In the genomic region with DNA sequence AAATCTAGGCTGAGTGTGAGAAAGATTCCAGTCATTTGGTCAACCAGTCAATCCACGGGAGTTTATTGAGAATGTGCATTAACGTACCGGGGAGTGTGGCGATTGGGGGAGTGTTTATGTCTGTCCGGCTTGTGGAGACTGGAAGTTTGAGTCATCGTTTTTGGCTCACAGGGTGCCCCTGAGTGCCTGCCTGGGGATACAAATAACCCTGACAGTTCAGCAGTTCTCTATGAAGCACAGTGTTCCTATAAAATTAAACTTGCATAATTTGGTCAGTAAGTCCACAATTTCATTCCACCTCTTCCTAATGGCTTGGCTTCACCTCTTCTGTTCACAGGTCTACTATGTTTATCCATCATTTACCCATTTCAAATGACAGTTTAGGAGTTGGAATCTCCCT, we compare ENCODE assay signal across 22 cellular contexts.
DNase-seq lines count a peak whose midpoint lies in the region; ATAC-seq, FAIRE-seq and TF ChIP-seq lines count a peak whose summit lies in the region.
"Had no signal": no experiment of that assay in that cellular context is flagged by ENCODE, and none has a peak within 500 bp of the region (broad histone marks: within the 10 kb centered on the region; RNA-seq: fewer than 3 reads in every experiment).

No MANE protein-coding gene starts in this region.

- intact Hi-C loops in thyroid gland (cut with DNase I), result no loop called here

- POLR2A ChIA-PET in RWPE1 (lab: Yijun Ruan, JAX; ENCODE audit: low non-redundant PET), result no interaction called here

- no peaks in the 10 kb centered on the region for H3K4me1 Mint-ChIP-seq in immature natural killer cell
- H3K4me1 Mint-ChIP-seq: activated T-helper 17 cell treated with anti-CD3 and anti-CD28 coated beads, Interleukin-2, amount 50 U/mL, for 72 hours; central memory CD8-positive, alpha-beta T cell had no signal

- H3K27ac Mint-ChIP-seq in immature natural killer cell, result no peak overlapping the region
- H3K27ac Mint-ChIP-seq: activated naive CD8-positive, alpha-beta T cell treated with anti-CD3 and anti-CD28 coated beads, Interleukin-2, amount 50 U/mL, for 24 hours; activated T-helper 17 cell treated with anti-CD3 and anti-CD28 coated beads, Interleukin-2, amount 50 U/mL, for 72 hours; effector memory CD8-positive, alpha-beta T cell; stimulated activated naive CD8-positive, alpha-beta T cell treated with anti-CD3 and anti-CD28 coated beads, Interleukin-15, Interleukin-2, amounts not matched to agents 100 ng/mL and 50 ng/mL, for 24 hours had no signal

- H3K9me3 ChIP-seq in thyroid gland, result no peaks in the 10 kb centered on the region
- H3K9me3 ChIP-seq: BE2C, Caco-2, upper lobe of right lung had no signal

- TF ChIP-seq POLR2A in thyroid gland (IDR thresholded peaks at IDR 0.05), result no peak

- H3K27ac ChIP-seq in RWPE1, result no peak overlapping the region
- no peak overlapping the region for H3K27ac ChIP-seq in thyroid gland
- H3K27ac ChIP-seq: upper lobe of right lung had no signal

- no peaks in the 10 kb centered on the region for H3K36me3 ChIP-seq in thyroid gland
- H3K36me3 ChIP-seq: BE2C, upper lobe of right lung had no signal

- H3K36me3 Mint-ChIP-seq in immature natural killer cell, result no peaks in the 10 kb centered on the region

- H3K27me3 ChIP-seq in thyroid gland, result no peaks in the 10 kb centered on the region
- H3K27me3 ChIP-seq: BE2C, upper lobe of right lung had no signal

- no peaks in the 10 kb centered on the region for H3K9me3 Mint-ChIP-seq in immature natural killer cell
- H3K9me3 Mint-ChIP-seq: activated naive CD8-positive, alpha-beta T cell treated with anti-CD3 and anti-CD28 coated beads, Interleukin-2, amount 50 U/mL, for 24 hours; activated T-helper 17 cell treated with anti-CD3 and anti-CD28 coated beads, Interleukin-2, amount 50 U/mL, for 72 hours; central memory CD8-positive, alpha-beta T cell; effector memory CD8-positive, alpha-beta T cell; stimulated activated naive CD8-positive, alpha-beta T cell treated with anti-CD3 and anti-CD28 coated beads, Interleukin-15, Interleukin-2, amounts not matched to agents 100 ng/mL and 50 ng/mL, for 24 hours had no signal

- H3K4me3 ChIP-seq in fibroblast of villous mesenchyme (ENCODE audit: low read depth, low read length) (no peak overlapping the region), thyroid gland (replicated peaks in 1 of 3) (no peak overlapping the region)
- H3K4me3 ChIP-seq: upper lobe of right lung had no signal

- no peak for ATAC-seq in GM18520 (IDR thresholded peaks at IDR 0.05; ENCODE audit: unreplicated experiment)
- ATAC-seq: activated naive CD8-positive, alpha-beta T cell treated with anti-CD3 and anti-CD28 coated beads, Interleukin-2, amount 50 U/mL, for 24 hours; activated T-helper 17 cell treated with anti-CD3 and anti-CD28 coated beads, Interleukin-2, amount 50 U/mL, for 72 hours; effector memory CD8-positive, alpha-beta T cell; SK-N-SH treated with all-trans-retinoic acid at 6 μM for 48 hours; upper lobe of right lung had no signal

- FAIRE-seq in GM18507 (lab: Jason Lieb, UNC), result peak; percentile 29

- H3K4me1 ChIP-seq in thyroid gland, result peaks cover 0 to 3% of the 10 kb centered on the region in 2 donors
- H3K4me1 ChIP-seq: BE2C, upper lobe of right lung had no signal

- in situ Hi-C loops in G401 (cut with HindIII; ENCODE audit: low sequenced_read_pairs), result no loop called here

- 74 to 80% methylated on average over 6 of the region's 6 CpGs for WGBS in thyroid gland, 2 donors

- CTCF ChIA-PET in RWPE1 (lab: Yijun Ruan, JAX), result no interaction called here

- H3K4me3 Mint-ChIP-seq in immature natural killer cell, result no peak overlapping the region
- H3K4me3 Mint-ChIP-seq: activated naive CD8-positive, alpha-beta T cell treated with anti-CD3 and anti-CD28 coated beads, Interleukin-2, amount 50 U/mL, for 24 hours; activated T-helper 17 cell treated with anti-CD3 and anti-CD28 coated beads, Interleukin-2, amount 50 U/mL, for 72 hours; central memory CD8-positive, alpha-beta T cell; effector memory CD8-positive, alpha-beta T cell; neural crest cell; stimulated activated naive CD8-positive, alpha-beta T cell treated with anti-CD3 and anti-CD28 coated beads, Interleukin-15, Interleukin-2, amounts not matched to agents 100 ng/mL and 50 ng/mL, for 24 hours had no signal

- TF ChIP-seq CTCF in RWPE1 (conservative IDR thresholded peaks at IDR 0.05; ENCODE audit: low read depth) (no peak), fibroblast of villous mesenchyme (IDR thresholded peaks at IDR 0.05; ENCODE audit: insufficient read depth, low read depth, low read length) (no peak), thyroid gland (IDR thresholded peaks at IDR 0.05) (no peak)

- DNase-seq in GM18507 (ENCODE audit: extremely low spot score, insufficient read length, low read depth) (no peak), RWPE1 (ENCODE audit: low spot score) (peak; percentile 75), fibroblast of villous mesenchyme (ENCODE audit: low read depth) (peak; percentile 57), thyroid gland (peak; percentile 5 to 12), immature natural killer cell (no peak), G401 (ENCODE audit: low spot score) (no peak)
- no peak for DNase-seq in activated naive CD4-positive, alpha-beta T cell treated with Interleukin-2 at 50 U/mL for 16 hours
- DNase-seq: activated naive CD8-positive, alpha-beta T cell treated with anti-CD3 and anti-CD28 coated beads, Interleukin-2, amount 50 U/mL, for 24 hours; BE2C; Caco-2; effector memory CD8-positive, alpha-beta T cell; hippocampal formation; MM.1S; NCI-H774; T1000; upper lobe of right lung had no signal

- H3K27me3 Mint-ChIP-seq in immature natural killer cell (ENCODE audit: low read depth in 3 of 3), result peaks cover 2 to 7% (median 3%) of the 10 kb centered on the region in 3 donors

Comparison
In these comparisons a context has a peak if more than half of its experiments do, and no peak if none do; other contexts are left out.
1. DNase-seq: peak in RWPE1 (single experiment), fibroblast of villous mesenchyme (single experiment) and thyroid gland (2 of 2); none in GM18507 (single experiment), immature natural killer cell (0 of 3), activated naive CD4-positive, alpha-beta T cell treated with Interleukin-2 at 50 U/mL for 16 hours (single experiment) and G401 (single experiment).